14 cellular contexts compared by ENCODE assay signal in genomic region chr14:93520053-93520607, GRCh38.
"Had no signal": no experiment of that assay in that cellular context is flagged by ENCODE, and none has a peak within 500 bp of the region (broad histone marks: within the 10 kb centered on the region; RNA-seq: fewer than 3 reads in every experiment).

No MANE protein-coding gene starts in this region.

- H3K4me3 Mint-ChIP-seq: activated CD8-positive, alpha-beta T cell treated with anti-CD3 and anti-CD28 coated beads for 36 hours; naive thymus-derived CD4-positive, alpha-beta T cell; stimulated activated effector memory CD8-positive, alpha-beta T cell treated with anti-CD3 and anti-CD28 coated beads, Interleukin-12 subunit alpha, Interleukin-12 subunit beta, amount 100 ng/mL, for 72 hours had no signal

- ATAC-seq: activated CD8-positive, alpha-beta T cell treated with anti-CD3 and anti-CD28 coated beads for 36 hours; foreskin keratinocyte; naive thymus-derived CD4-positive, alpha-beta T cell; stimulated activated effector memory CD8-positive, alpha-beta T cell treated with anti-CD3 and anti-CD28 coated beads, Interleukin-12 subunit alpha, Interleukin-12 subunit beta, amount 100 ng/mL, for 72 hours had no signal

- H3K27ac Mint-ChIP-seq: activated CD8-positive, alpha-beta T cell treated with anti-CD3 and anti-CD28 coated beads for 36 hours; naive thymus-derived CD4-positive, alpha-beta T cell; stimulated activated effector memory CD8-positive, alpha-beta T cell treated with anti-CD3 and anti-CD28 coated beads, Interleukin-12 subunit alpha, Interleukin-12 subunit beta, amount 100 ng/mL, for 72 hours had no signal

- H3K36me3 Mint-ChIP-seq: stimulated activated effector memory CD8-positive, alpha-beta T cell treated with anti-CD3 and anti-CD28 coated beads, Interleukin-12 subunit alpha, Interleukin-12 subunit beta, amount 100 ng/mL, for 72 hours had no signal

- H3K4me1 ChIP-seq: breast epithelium, esophagus squamous epithelium, foreskin keratinocyte, tibial nerve, vagina had no signal

- H3K27ac ChIP-seq: breast epithelium, esophagus squamous epithelium, foreskin keratinocyte, skin epidermis, tibial nerve, vagina, WERI-Rb-1 had no signal

- H3K4me1 Mint-ChIP-seq: stimulated activated effector memory CD8-positive, alpha-beta T cell treated with anti-CD3 and anti-CD28 coated beads, Interleukin-12 subunit alpha, Interleukin-12 subunit beta, amount 100 ng/mL, for 72 hours had no signal

- H3K36me3 ChIP-seq: breast epithelium, esophagus squamous epithelium, tibial nerve, vagina, WERI-Rb-1 had no signal

- H3K4me3 ChIP-seq: breast epithelium, esophagus squamous epithelium, skin epidermis, tibial nerve, vagina had no signal

- DNase-seq: activated CD4-positive, alpha-beta T cell treated with anti-CD3 and anti-CD28 coated beads for 4 hours; activated CD8-positive, alpha-beta memory T cell treated with anti-CD3 and anti-CD28 coated beads, Interleukin-2, amount 50 U/mL, for 48 hours; activated CD8-positive, alpha-beta T cell treated with anti-CD3 and anti-CD28 coated beads for 36 hours; aorta; esophagus squamous epithelium; foreskin keratinocyte; head of caudate nucleus; naive thymus-derived CD4-positive, alpha-beta T cell; WERI-Rb-1 had no signal

- H3K27me3 ChIP-seq: breast epithelium, esophagus squamous epithelium, foreskin keratinocyte, tibial nerve, vagina had no signal
